8 cellular contexts compared by ENCODE assay signal in genomic region chr2:190881480-190882326, GRCh38. TPM values are rescaled to one million over a fixed set of nuclear protein-coding genes. Genes with fewer than 3 reads are reported as not detected.
DNase-seq lines count a peak whose midpoint lies in the region; ATAC-seq and TF ChIP-seq lines count a peak whose summit lies in the region.

No MANE protein-coding gene starts in this region.

- peak overlapping the region; percentile 97 to 100 (median 98) for H3K4me3 Mint-ChIP-seq in naive B cell
- H3K4me3 Mint-ChIP-seq in stimulated activated naive B cell treated with anti-CD40 and anti-IgM and Interleukin-4, amounts not matched to agents 10 μg/mL and 1 μg/mL and 100 μg/mL, for 72 hours = peak overlapping the region; percentile 96 to 100

- H3K9me3 ChIP-seq in HUES6 (ENCODE audit: control insufficient read depth, insufficient read depth, low read depth, low read length) (no peaks in the 10 kb centered on the region), esophagus muscularis mucosa (no peaks in the 10 kb centered on the region)

- H3K4me3 ChIP-seq in HUES6 (ENCODE audit: low read depth, low read length) (peak overlapping the region; percentile 90), esophagus muscularis mucosa (peak overlapping the region; percentile 92 to 95 (median 94))

- intact Hi-C loops in esophagus muscularis mucosa (cut with DNase I) = no loop called here

- peak overlapping the region; percentile 80; the same call in 1 of the 2 replicates for H3K27ac ChIP-seq in HUES6 (ENCODE audit: low read depth, low read length)
- peak overlapping the region; percentile 93 to 98 (median 95) for H3K27ac ChIP-seq in esophagus muscularis mucosa (replicated peaks in 1 of 4)

- no peak for TF ChIP-seq POLR2A in esophagus muscularis mucosa (IDR thresholded peaks at IDR 0.05; ENCODE audit: low read depth)

- peak overlapping the region; percentile 98 to 100 (median 99) for H3K27ac Mint-ChIP-seq in naive B cell
- peak overlapping the region; percentile 100 for H3K27ac Mint-ChIP-seq in stimulated activated naive B cell treated with anti-CD40 and anti-IgM and Interleukin-4, amounts not matched to agents 10 μg/mL and 1 μg/mL and 100 μg/mL, for 72 hours

- H3K9me3 Mint-ChIP-seq in naive B cell = peaks cover 0 to 3% (median 0%) of the 10 kb centered on the region in 7 donors
- no peaks in the 10 kb centered on the region for H3K9me3 Mint-ChIP-seq in stimulated activated naive B cell treated with anti-CD40 and anti-IgM and Interleukin-4, amounts not matched to agents 10 μg/mL and 1 μg/mL and 100 μg/mL, for 72 hours

- under 1% methylated on average over 34 of the region's 56 CpGs for WGBS in esophagus muscularis mucosa

- peaks cover 3% of the 10 kb centered on the region; the same call in 1 of the 2 replicates for H3K36me3 ChIP-seq in HUES6 (ENCODE audit: control insufficient read depth, insufficient read depth, low read length)
- H3K36me3 ChIP-seq in esophagus muscularis mucosa = no peaks in the 10 kb centered on the region

- H3K4me1 ChIP-seq in HUES6 (ENCODE audit: control insufficient read depth, insufficient read depth, low read length) = peaks cover 10% of the 10 kb centered on the region
- H3K4me1 ChIP-seq in esophagus muscularis mucosa = peaks cover 41 to 49% (median 47%) of the 10 kb centered on the region in 4 donors

- no peaks in the 10 kb centered on the region for H3K27me3 Mint-ChIP-seq in naive B cell
- no peaks in the 10 kb centered on the region for H3K27me3 Mint-ChIP-seq in stimulated activated naive B cell treated with anti-CD40 and anti-IgM and Interleukin-4, amounts not matched to agents 10 μg/mL and 1 μg/mL and 100 μg/mL, for 72 hours

- peak; percentile 58 for ATAC-seq in GM21423 (IDR thresholded peaks at IDR 0.05; ENCODE audit: unreplicated experiment)
- ATAC-seq in naive B cell (ENCODE audit: low read depth in 2 of 2) = peak; percentile 62 to 65
- peak; percentile 61 to 64 for ATAC-seq in stimulated activated naive B cell treated with anti-CD40 and anti-IgM and Interleukin-4, amounts not matched to agents 10 μg/mL and 1 μg/mL and 100 μg/mL, for 72 hours (replicated peaks)

- TF ChIP-seq CTCF in esophagus muscularis mucosa (IDR thresholded peaks at IDR 0.05) = no peak

- H3K36me3 Mint-ChIP-seq in naive B cell = peaks cover 6 to 15% of the 10 kb centered on the region in 2 donors
- H3K36me3 Mint-ChIP-seq in stimulated activated naive B cell treated with anti-CD40 and anti-IgM and Interleukin-4, amounts not matched to agents 10 μg/mL and 1 μg/mL and 100 μg/mL, for 72 hours = peaks cover 15 to 32% of the 10 kb centered on the region in 2 donors

- H3K9ac ChIP-seq in HUES6 (ENCODE audit: low read length) = peak overlapping the region; percentile 95

- H3K4me1 Mint-ChIP-seq in naive B cell = peaks cover 27 to 50% (median 39%) of the 10 kb centered on the region in 3 donors
- H3K4me1 Mint-ChIP-seq in stimulated activated naive B cell treated with anti-CD40 and anti-IgM and Interleukin-4, amounts not matched to agents 10 μg/mL and 1 μg/mL and 100 μg/mL, for 72 hours = peaks cover 23 to 47% of the 10 kb centered on the region in 2 donors

- peak; percentile 78 for DNase-seq in D341Med (ENCODE audit: low spot score)
- peak; percentile 92 for DNase-seq in OCI-M1 (lab: John Stamatoyannopoulos, UW)
- peak; percentile 76 for DNase-seq in activated T-cell treated with anti-CD3 and anti-CD28 coated beads, Interleukin-2, amount 50 U/mL, for 1 hour
- DNase-seq in esophagus muscularis mucosa (ENCODE audit: extremely low spot score) = peak; percentile 92
- peak; percentile 84 for DNase-seq in naive B cell
- peak; percentile 75 for DNase-seq in stimulated activated naive B cell treated with anti-CD40 and anti-IgM and Interleukin-4, amounts not matched to agents 10 μg/mL and 1 μg/mL and 100 μg/mL, for 72 hours

- H3K27me3 ChIP-seq in HUES6 (ENCODE audit: control insufficient read depth, insufficient read depth, low read length) (no peaks in the 10 kb centered on the region), esophagus muscularis mucosa (no peaks in the 10 kb centered on the region)

- TF ChIP-seq EP300 in esophagus muscularis mucosa (IDR thresholded peaks at IDR 0.05) = no peak

RNA-seq across cellular contexts. Expression of gene GLS, which starts 1.1 kb away (rescaled TPM):
- 100 to 1,000 TPM in 1 of 4 donors, 10 to 100 TPM in 3; 93.6 to 125 (median 94.0) TPM for total RNA-seq in esophagus muscularis mucosa
- 10 to 100 TPM; 15.6 to 48.3 (median 40.0) TPM for polyA plus RNA-seq in naive B cell (ENCODE audit: low read depth in 6 of 6)

Comparison
In these comparisons a context has a peak if more than half of its experiments do, and no peak if none do; other contexts are left out.
1. Peak in every context shown above with its lines: DNase-seq, ATAC-seq, H3K4me3 ChIP-seq and H3K27ac ChIP-seq.